In the genomic region with DNA sequence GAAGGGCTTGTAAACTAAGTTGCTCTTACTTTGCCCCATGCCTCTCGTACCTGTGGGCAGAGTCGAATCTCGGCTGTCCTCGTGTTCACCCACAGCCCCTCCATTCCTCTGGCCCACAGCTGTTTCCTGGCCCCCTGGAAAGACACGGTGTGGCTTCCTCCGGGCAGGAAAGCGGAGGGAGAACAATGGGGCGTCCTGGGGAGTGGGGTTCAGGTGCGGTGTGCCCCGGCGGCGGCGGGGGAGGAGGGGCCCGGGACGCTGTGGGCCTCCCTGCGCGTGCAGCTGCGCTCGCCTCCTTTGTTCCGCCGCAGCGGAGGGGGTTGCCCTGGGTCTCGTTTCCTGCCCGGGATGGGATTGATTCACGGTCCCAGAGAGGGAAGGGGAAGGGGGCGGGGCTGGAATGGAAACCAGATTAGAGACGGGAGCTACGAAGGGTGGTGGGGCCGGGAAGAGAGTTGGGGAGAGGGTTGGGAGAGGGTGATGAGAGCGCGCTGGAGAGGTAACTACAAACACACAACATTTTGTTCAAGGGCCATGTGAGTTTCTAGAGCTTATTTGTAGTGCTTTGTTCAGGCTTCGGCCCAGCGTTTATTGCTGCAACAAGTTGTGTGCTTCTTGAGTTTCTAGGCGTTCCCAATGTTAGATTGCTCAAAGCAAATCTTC, we compare ENCODE assay signal across 8 cellular contexts. TPM values are rescaled to one million over a fixed set of nuclear protein-coding genes. Genes with fewer than 3 reads are reported as not detected.
DNase-seq lines count a peak whose midpoint lies in the region; ATAC-seq and TF ChIP-seq lines count a peak whose summit lies in the region.

No MANE protein-coding gene starts in this region.

- H3K9me3 Mint-ChIP-seq in HFFc6 = no peaks in the 10 kb centered on the region
- no peaks in the 10 kb centered on the region for H3K9me3 Mint-ChIP-seq in activated naive CD4-positive, alpha-beta T cell treated with anti-CD3 and anti-CD28 coated beads, Interleukin-2, amount 10 ng/mL, durations not matched to agents 7 days and 5 days

- H3K9ac ChIP-seq in trophoblast cell (ENCODE audit: low read length) = peak overlapping the region; percentile 97

- H3K36me3 Mint-ChIP-seq in HFFc6 (ENCODE audit: low read depth) = peaks cover 27% of the 10 kb centered on the region
- peaks cover 3% of the 10 kb centered on the region for H3K36me3 Mint-ChIP-seq in activated naive CD4-positive, alpha-beta T cell treated with anti-CD3 and anti-CD28 coated beads, Interleukin-2, amount 10 ng/mL, durations not matched to agents 7 days and 5 days

- H3K4me1 ChIP-seq in heart left ventricle = peaks cover 0 to 44% (median 19%) of the 10 kb centered on the region in 12 donors
- H3K4me1 ChIP-seq in trophoblast cell (ENCODE audit: control insufficient read depth in 1 of 2, insufficient read depth in 2 of 2, low read length in 2 of 2) = peaks cover 17 to 29% of the 10 kb centered on the region in 2 experiments

- H3K27ac Mint-ChIP-seq in HFFc6 = peak overlapping the region; percentile 79
- no peak overlapping the region for H3K27ac Mint-ChIP-seq in activated naive CD4-positive, alpha-beta T cell treated with anti-CD3 and anti-CD28 coated beads, Interleukin-2, amount 10 ng/mL, durations not matched to agents 7 days and 5 days

- no peak overlapping the region for H2AK5ac ChIP-seq in trophoblast cell (ENCODE audit: low read length)

- no peaks in the 10 kb centered on the region; the same call in 1 of the 2 replicates for H3K27me3 Mint-ChIP-seq in HFFc6 (ENCODE audit: insufficient read depth)
- peaks cover 26% of the 10 kb centered on the region for H3K27me3 Mint-ChIP-seq in activated naive CD4-positive, alpha-beta T cell treated with anti-CD3 and anti-CD28 coated beads, Interleukin-2, amount 10 ng/mL, durations not matched to agents 7 days and 5 days

- H3K27ac ChIP-seq in heart left ventricle = peak overlapping the region; percentile 66 to 91 (median 82)
- peak overlapping the region; percentile 96 for H3K27ac ChIP-seq in trophoblast cell (ENCODE audit: low read depth, low read length)

- ATAC-seq in heart left ventricle = peak; percentile 45 to 68 (median 64)

- H3K79me1 ChIP-seq in trophoblast cell (ENCODE audit: low read length) = peaks cover 27% of the 10 kb centered on the region

- peak overlapping the region; percentile 94 for H3K4me3 Mint-ChIP-seq in HFFc6
- peak overlapping the region; percentile 81 for H3K4me3 Mint-ChIP-seq in activated naive CD4-positive, alpha-beta T cell treated with anti-CD3 and anti-CD28 coated beads, Interleukin-2, amount 10 ng/mL, durations not matched to agents 7 days and 5 days

- no peak overlapping the region for H3K23ac ChIP-seq in trophoblast cell (ENCODE audit: low read length)

- DNase-seq in D341Med (ENCODE audit: low spot score) (peak; percentile 54), HFFc6 (peak; percentile 36), NCI-H69 (lab: John Stamatoyannopoulos, UW) (peak; percentile 46), heart left ventricle (peak; percentile 77 to 86 (median 79)), trophoblast cell (peak in 1 of 2 donors; percentile 49), middle frontal gyrus (ENCODE audit: extremely low spot score, low spot score) (no peak), OCI-M1 (lab: John Stamatoyannopoulos, UW) (no peak)
- DNase-seq in activated naive CD4-positive, alpha-beta T cell treated with anti-CD3 and anti-CD28 coated beads, Interleukin-2, amount 10 ng/mL, durations not matched to agents 7 days and 5 days = peak; percentile 47

- peak overlapping the region; percentile 70 for H2BK12ac ChIP-seq in trophoblast cell (ENCODE audit: low read length)

- peak overlapping the region; percentile 65 for H4K91ac ChIP-seq in trophoblast cell (ENCODE audit: low read depth, low read length)

- H3K14ac ChIP-seq in trophoblast cell (ENCODE audit: low read length) = peak overlapping the region; percentile 87

- peak overlapping the region; percentile 43 for H2BK120ac ChIP-seq in trophoblast cell (ENCODE audit: insufficient read depth, low read length, poor library complexity)

- H3K4ac ChIP-seq in trophoblast cell (ENCODE audit: low read depth, low read length) = peak overlapping the region; percentile 14

- peak overlapping the region; percentile 93 for H3K4me2 ChIP-seq in trophoblast cell (ENCODE audit: low read length)

- H2AFZ ChIP-seq in trophoblast cell (ENCODE audit: insufficient read depth, low read length, poor library complexity) = peak overlapping the region; percentile 89

- no peak for TF ChIP-seq POLR2A in heart left ventricle (IDR thresholded peaks at IDR 0.05)

- H3K4me3 ChIP-seq in heart left ventricle = peak overlapping the region; percentile 50 to 87 (median 74)
- peak overlapping the region; percentile 98 for H3K4me3 ChIP-seq in trophoblast cell (ENCODE audit: low read depth, low read length)

- peaks cover 47% of the 10 kb centered on the region for H3K4me1 Mint-ChIP-seq in HFFc6 (ENCODE audit: low read depth)
- H3K4me1 Mint-ChIP-seq in activated naive CD4-positive, alpha-beta T cell treated with anti-CD3 and anti-CD28 coated beads, Interleukin-2, amount 10 ng/mL, durations not matched to agents 7 days and 5 days = peaks cover 12% of the 10 kb centered on the region

- H3K27me3 ChIP-seq in heart left ventricle (peaks cover 0 to 15% (median 0%) of the 10 kb centered on the region in 9 donors), trophoblast cell (ENCODE audit: insufficient read depth, low read length) (no peaks in the 10 kb centered on the region)

- peak overlapping the region; percentile 79 for H2BK5ac ChIP-seq in trophoblast cell (ENCODE audit: low read depth, low read length, poor library complexity)

- intact Hi-C loops in heart left ventricle (cut with DNase I) = loop anchor here in 8 of 10 donors (5.0 to 10.0 kb wide), 7 partner anchors 59 to 256 kb away; no protein-coding TSS in a partner anchor

- 6 to 9% (median 7%) methylated on average over 23 to 34 of the region's 34 CpGs for WGBS in heart left ventricle, 4 donors
- WGBS in trophoblast cell (ENCODE audit: extremely low coverage, insufficient coverage, insufficient read length) = no CpG with 5 or more reads among the region's 34 CpGs

- peak overlapping the region; percentile 28 for H4K8ac ChIP-seq in trophoblast cell (ENCODE audit: low read depth, low read length)

- peak overlapping the region; percentile 1 for H4K12ac ChIP-seq in trophoblast cell (ENCODE audit: low read depth, low read length)

- CTCF ChIA-PET in activated naive CD4-positive, alpha-beta T cell treated with anti-CD3 and anti-CD28 coated beads, Interleukin-2, amount 10 ng/mL, durations not matched to agents 7 days and 5 days (lab: Charles Lee) = interaction anchor here (0.7 to 1.5 kb wide), 6 partner anchors 18 to 80 kb away, joined by 3 to 5 read pairs (median 3); no protein-coding TSS in a partner anchor

- no peak for TF ChIP-seq CTCF in HFFc6 (IDR thresholded peaks at IDR 0.05)
- no peak for TF ChIP-seq CTCF in heart left ventricle (IDR thresholded peaks at IDR 0.05)

- peak overlapping the region; percentile 41 for H3K18ac ChIP-seq in trophoblast cell (ENCODE audit: low read length)

- peaks cover 0 to 8% (median 0%) of the 10 kb centered on the region in 12 donors for H3K9me3 ChIP-seq in heart left ventricle
- no peaks in the 10 kb centered on the region for H3K9me3 ChIP-seq in trophoblast cell (ENCODE audit: insufficient read depth, low read depth, low read length)

- H3K36me3 ChIP-seq in heart left ventricle (no peaks in the 10 kb centered on the region), trophoblast cell (ENCODE audit: control insufficient read depth in 1 of 2, insufficient read depth in 2 of 2, low read length in 2 of 2) (no peaks in the 10 kb centered on the region)

- peaks cover 18% of the 10 kb centered on the region for H3K79me2 ChIP-seq in trophoblast cell (ENCODE audit: control insufficient read depth, insufficient read depth, low read length, poor library complexity)

RNA-seq across cellular contexts. Expression of a gene that starts 0.8 kb away (rescaled TPM):
- 100 to 1,000 TPM; 214 to 254 (median 236) TPM for total RNA-seq in HFFc6 (2021; fragmentation: NEBNext Ultra II Directional; extraction: Animal tissue kit (Norgen Biotek cat#: 25700))
- total RNA-seq in heart left ventricle = 10 to 100 TPM; 10.8 to 47.3 (median 16.2) TPM
- 1 to 10 TPM; 7.8 to 9.2 TPM for polyA plus RNA-seq in heart left ventricle
- 40.2 and 40.9 TPM in 2 replicates for polyA plus RNA-seq in trophoblast cell (2013)

Comparison
In these comparisons a context has a peak if more than half of its experiments do, and no peak if none do; other contexts are left out.
1. DNase-seq: peak in D341Med (single experiment), HFFc6 (single experiment), NCI-H69 (single experiment), activated naive CD4-positive, alpha-beta T cell treated with anti-CD3 and anti-CD28 coated beads, Interleukin-2, amount 10 ng/mL, durations not matched to agents 7 days and 5 days (single experiment) and heart left ventricle (5 of 5); none in middle frontal gyrus (single experiment) and OCI-M1 (single experiment).
2. RNA of a gene that starts 0.8 kb away (total RNA-seq): 214 to 254 TPM in HFFc6; 10.8 to 47.3 TPM in heart left ventricle; every median in the first group is over 4 times any median in the second.